ENCODE assay signal across 20 cellular contexts in genomic region chr2:217906787-217907186, GRCh38.
DNase-seq lines count a peak whose midpoint lies in the region; ATAC-seq and TF ChIP-seq lines count a peak whose summit lies in the region.
"Had no signal": no experiment of that assay in that cellular context is flagged by ENCODE, and none has a peak within 500 bp of the region (broad histone marks: within the 10 kb centered on the region; RNA-seq: fewer than 3 reads in every experiment).

No MANE protein-coding gene starts in this region.

- no peak for DNase-seq in esophagus muscularis mucosa (ENCODE audit: extremely low spot score)
- peak; percentile 64 for DNase-seq in lung (ENCODE audit: low spot score)
- DNase-seq in T-helper 17 cell: no peak
- no peak for DNase-seq in middle frontal gyrus (ENCODE audit: extremely low spot score, low spot score)
- no peak for DNase-seq in mesothelial cell of epicardium (ENCODE audit: low spot score in 2 of 2, unreplicated experiment in 2 of 2)
- no peak for DNase-seq in SIG-M5 (lab: John Stamatoyannopoulos, UW)
- DNase-seq: activated CD8-positive, alpha-beta T cell treated with anti-CD3 and anti-CD28 coated beads, Interleukin-2, amount 10 ng/mL, durations not matched to agents 7 days and 5 days; glutamatergic neuron; H7; midbrain; MV-4-11; NCI-H2081 treated with DMSO at 0.1 percent for 48 hours; NCI-H69; SW 1271 had no signal

- H3K36me3 ChIP-seq in BLaER1 treated with 17β-estradiol and CSF1 and Interleukin-3, amounts not matched to agents 10 nM and 100 nM: no peaks in the 10 kb centered on the region
- H3K36me3 ChIP-seq in esophagus muscularis mucosa (peaks cover 0 to 20% (median 13%) of the 10 kb centered on the region in 4 donors), lung (ENCODE audit: control insufficient read depth in 2 of 2, insufficient read depth in 2 of 2, low read length in 2 of 2) (no peaks in the 10 kb centered on the region), stomach smooth muscle (ENCODE audit: control insufficient read depth in 2 of 2, insufficient read depth in 2 of 2, low read length in 2 of 2) (peaks cover 11 to 21% of the 10 kb centered on the region in 2 donors)

- H3K27ac Mint-ChIP-seq in T-helper 17 cell: no peak overlapping the region
- no peak overlapping the region for H3K27ac Mint-ChIP-seq in mesothelial cell of epicardium
- H3K27ac Mint-ChIP-seq: activated CD8-positive, alpha-beta T cell treated with anti-CD3 and anti-CD28 coated beads, Interleukin-2, amount 10 ng/mL, durations not matched to agents 7 days and 5 days; activated T-helper 1 cell treated with anti-CD3 and anti-CD28 coated beads, Interleukin-12 subunit alpha, Interleukin-12 subunit beta, Interleukin-2, Interleukin-4 antibody, amounts not matched to agents 30 ng/mL and 10 ng/mL and 1 ng/mL, durations not matched to agents 14 hours and 24 hours and 36 hours; progenitor cell of endocrine pancreas had no signal

- H3K4me3 Mint-ChIP-seq in T-helper 17 cell (no peak overlapping the region), mesothelial cell of epicardium (no peak overlapping the region)
- H3K4me3 Mint-ChIP-seq: activated CD8-positive, alpha-beta T cell treated with anti-CD3 and anti-CD28 coated beads, Interleukin-2, amount 10 ng/mL, durations not matched to agents 7 days and 5 days; activated T-helper 1 cell treated with anti-CD3 and anti-CD28 coated beads, Interleukin-12 subunit alpha, Interleukin-12 subunit beta, Interleukin-2, Interleukin-4 antibody, amounts not matched to agents 30 ng/mL and 10 ng/mL and 1 ng/mL, durations not matched to agents 14 hours and 24 hours and 36 hours had no signal

- H3K27me3 Mint-ChIP-seq in T-helper 17 cell (peaks cover 62% of the 10 kb centered on the region), mesothelial cell of epicardium (ENCODE audit: low read depth) (no peaks in the 10 kb centered on the region)

- peaks cover 0 to 18% (median 0%) of the 10 kb centered on the region in 11 experiments; a peak in 9 of 22 replicates for H3K27me3 ChIP-seq in BLaER1 treated with 17β-estradiol and CSF1 and Interleukin-3, amounts not matched to agents 10 nM and 100 nM
- H3K27me3 ChIP-seq in esophagus muscularis mucosa: no peaks in the 10 kb centered on the region
- no peaks in the 10 kb centered on the region for H3K27me3 ChIP-seq in lung (ENCODE audit: control insufficient read depth, insufficient read depth)
- H3K27me3 ChIP-seq in stomach smooth muscle (ENCODE audit: control insufficient read depth in 1 of 2, insufficient read depth in 2 of 2, low read length in 2 of 2): no peaks in the 10 kb centered on the region

- no peaks in the 10 kb centered on the region for H3K36me3 Mint-ChIP-seq in T-helper 17 cell (ENCODE audit: low read depth)
- H3K36me3 Mint-ChIP-seq in mesothelial cell of epicardium: peaks cover 3% of the 10 kb centered on the region

- H3K9me3 ChIP-seq in BLaER1 treated with 17β-estradiol and CSF1 and Interleukin-3, amounts not matched to agents 10 nM and 100 nM (replicated peaks in 1 of 11): no peaks in the 10 kb centered on the region
- H3K9me3 ChIP-seq in esophagus muscularis mucosa (no peaks in the 10 kb centered on the region), lung (ENCODE audit: control insufficient read depth in 2 of 2, insufficient read depth in 1 of 2, low read length in 1 of 2) (no peaks in the 10 kb centered on the region), stomach smooth muscle (ENCODE audit: control insufficient read depth in 2 of 2, low read length in 2 of 2) (no peaks in the 10 kb centered on the region), T-helper 17 cell (ENCODE audit: control insufficient read depth, low read length, poor library complexity, severe bottlenecking) (no peaks in the 10 kb centered on the region)

- intact Hi-C loops in esophagus muscularis mucosa (cut with DNase I): no loop called here

- peaks cover 0 to 82% (median 42%) of the 10 kb centered on the region in 11 experiments; a peak in 16 of 22 replicates for H4K20me1 ChIP-seq in BLaER1 treated with 17β-estradiol and CSF1 and Interleukin-3, amounts not matched to agents 10 nM and 100 nM

- H3K9me3 Mint-ChIP-seq in mesothelial cell of epicardium: no peaks in the 10 kb centered on the region
- H3K9me3 Mint-ChIP-seq: activated T-helper 1 cell treated with anti-CD3 and anti-CD28 coated beads, Interleukin-12 subunit alpha, Interleukin-12 subunit beta, Interleukin-2, Interleukin-4 antibody, amounts not matched to agents 30 ng/mL and 10 ng/mL and 1 ng/mL, durations not matched to agents 14 hours and 24 hours and 36 hours had no signal

- no peak for TF ChIP-seq CTCF in esophagus muscularis mucosa (IDR thresholded peaks at IDR 0.05)
- no peak for TF ChIP-seq CTCF in lung (IDR thresholded peaks at IDR 0.05; ENCODE audit: control extremely low read depth, extremely low read depth)
- TF ChIP-seq CTCF in mesothelial cell of epicardium (IDR thresholded peaks at IDR 0.05; ENCODE audit: unreplicated experiment): no peak

- H3K9ac ChIP-seq in BLaER1 treated with 17β-estradiol and CSF1 and Interleukin-3, amounts not matched to agents 10 nM and 100 nM: no peak overlapping the region
- no peak overlapping the region for H3K9ac ChIP-seq in stomach smooth muscle (ENCODE audit: low read length in 2 of 2)

- no peak overlapping the region for H3K4me3 ChIP-seq in BLaER1 treated with 17β-estradiol and CSF1 and Interleukin-3, amounts not matched to agents 10 nM and 100 nM
- peak overlapping the region in 2 of 4 donors; percentile 1 to 33 for H3K4me3 ChIP-seq in esophagus muscularis mucosa
- H3K4me3 ChIP-seq in lung: no peak overlapping the region
- H3K4me3 ChIP-seq in stomach smooth muscle (ENCODE audit: low read length in 2 of 2): peak overlapping the region in 1 of 2 donors; percentile 10

- no peaks in the 10 kb centered on the region for H3K4me1 Mint-ChIP-seq in T-helper 17 cell
- peaks cover 43% of the 10 kb centered on the region for H3K4me1 Mint-ChIP-seq in mesothelial cell of epicardium

- H3K4me2 ChIP-seq in BLaER1 treated with 17β-estradiol and CSF1 and Interleukin-3, amounts not matched to agents 10 nM and 100 nM: peak overlapping the region; percentile 84 to 98 (median 91); a peak in 21 of 22 replicates

- peaks cover 82 to 100% (median 99%) of the 10 kb centered on the region in 10 experiments for H3K4me1 ChIP-seq in BLaER1 treated with 17β-estradiol and CSF1 and Interleukin-3, amounts not matched to agents 10 nM and 100 nM
- peaks cover 99 to 100% (median 100%) of the 10 kb centered on the region in 4 donors for H3K4me1 ChIP-seq in esophagus muscularis mucosa
- H3K4me1 ChIP-seq in lung (ENCODE audit: control insufficient read depth in 2 of 2, insufficient read depth in 2 of 2, low read length in 2 of 2): peaks cover 55 to 59% of the 10 kb centered on the region in 2 donors
- H3K4me1 ChIP-seq in stomach smooth muscle (ENCODE audit: control insufficient read depth, insufficient read depth, low read length): peaks cover 99% of the 10 kb centered on the region

- ATAC-seq in lung (ENCODE audit: insufficient read depth, low FRiP score) (no peak), T-helper 17 cell (no peak)
- ATAC-seq: Panc1 had no signal

- TF ChIP-seq POLR2A in esophagus muscularis mucosa (IDR thresholded peaks at IDR 0.05; ENCODE audit: low read depth): no peak

- no peak overlapping the region for H3K27ac ChIP-seq in BLaER1 treated with 17β-estradiol and CSF1 and Interleukin-3, amounts not matched to agents 10 nM and 100 nM
- H3K27ac ChIP-seq in esophagus muscularis mucosa (replicated peaks in 1 of 4) (peak overlapping the region; percentile 89 to 98 (median 97)), lung (ENCODE audit: low read depth in 1 of 2, low read length in 1 of 2) (peak overlapping the region; percentile 96 to 97), stomach smooth muscle (ENCODE audit: low read length) (peak overlapping the region; percentile 97)
- H3K27ac ChIP-seq: VCaP had no signal

- 16% methylated on average over 5 of the region's 5 CpGs for WGBS in esophagus muscularis mucosa
- 19 to 52% methylated on average over 5 of the region's 5 CpGs for WGBS in lung, 2 donors

- no peak for TF ChIP-seq EP300 in esophagus muscularis mucosa (IDR thresholded peaks at IDR 0.05)

Comparison
In these comparisons a context has a peak if more than half of its experiments do, and no peak if none do; other contexts are left out.
1. H3K27ac ChIP-seq: peak in esophagus muscularis mucosa (4 of 4), lung (2 of 2) and stomach smooth muscle (single experiment); none in BLaER1 treated with 17β-estradiol and CSF1 and Interleukin-3, amounts not matched to agents 10 nM and 100 nM (0 of 11).